ENCODE assay signal across 26 cellular contexts in genomic region chr13:48246097-48246496, GRCh38. TPM values are rescaled to one million over a fixed set of nuclear protein-coding genes. Genes with fewer than 3 reads are reported as not detected.
DNase-seq lines count a peak whose midpoint lies in the region; ATAC-seq and TF ChIP-seq lines count a peak whose summit lies in the region.
"Had no signal": no experiment of that assay in that cellular context is flagged by ENCODE, and none has a peak within 500 bp of the region (broad histone marks: within the 10 kb centered on the region; RNA-seq: fewer than 3 reads in every experiment).

No MANE protein-coding gene starts in this region.

- peak overlapping the region; percentile 70 for H3K27ac Mint-ChIP-seq in activated T-cell treated with anti-CD3 and anti-CD28 coated beads, Interleukin-2, amount 50 U/mL, for 24 hours
- H3K27ac Mint-ChIP-seq in CD8-positive, alpha-beta T cell = peak overlapping the region; percentile 72
- H3K27ac Mint-ChIP-seq in effector memory CD8-positive, alpha-beta T cell = peak overlapping the region; percentile 57 to 84
- peak overlapping the region in 5 of 9 donors; percentile 4 to 82 (median 62) for H3K27ac Mint-ChIP-seq in naive thymus-derived CD4-positive, alpha-beta T cell
- H3K27ac Mint-ChIP-seq in progenitor cell of endocrine pancreas = no peak overlapping the region
- H3K27ac Mint-ChIP-seq: GM23338, neural progenitor cell had no signal

- H3K4me1 ChIP-seq in CD8-positive, alpha-beta T cell (ENCODE audit: insufficient read depth, low read length) = peaks cover 69% of the 10 kb centered on the region
- peaks cover 12 to 31% of the 10 kb centered on the region in 2 donors for H3K4me1 ChIP-seq in naive thymus-derived CD4-positive, alpha-beta T cell (ENCODE audit: control insufficient read depth in 2 of 2, insufficient read depth in 2 of 2, low read length in 2 of 2)
- H3K4me1 ChIP-seq: neural progenitor cell, parathyroid adenoma had no signal

- no peak overlapping the region for H3K27ac ChIP-seq in CD8-positive, alpha-beta T cell (ENCODE audit: low read depth, low read length)
- H3K27ac ChIP-seq in naive thymus-derived CD4-positive, alpha-beta T cell (ENCODE audit: low read depth, low read length) = no peak overlapping the region
- H3K27ac ChIP-seq in brain microvascular endothelial cell = no peak overlapping the region
- H3K27ac ChIP-seq: neural progenitor cell, parathyroid adenoma, right atrium auricular region had no signal

- intact Hi-C loops in CD8-positive, alpha-beta T cell (cut with DNase I, micrococcal nuclease) = no loop called here
- intact Hi-C loops in naive thymus-derived CD4-positive, alpha-beta T cell (cut with micrococcal nuclease) = no loop called here

- CTCF ChIA-PET in CD8-positive, alpha-beta T cell (lab: Charles Lee) = no interaction called here
- CTCF ChIA-PET in naive thymus-derived CD4-positive, alpha-beta T cell (lab: Charles Lee) = interaction anchor here (1.0 kb wide), 1 partner anchor 17 kb away, joined by 4 read pairs; no protein-coding TSS in a partner anchor

- H3K27me3 Mint-ChIP-seq in activated T-cell treated with anti-CD3 and anti-CD28 coated beads, Interleukin-2, amount 50 U/mL, for 24 hours = no peaks in the 10 kb centered on the region
- no peaks in the 10 kb centered on the region for H3K27me3 Mint-ChIP-seq in CD8-positive, alpha-beta T cell (ENCODE audit: low read depth)
- no peaks in the 10 kb centered on the region for H3K27me3 Mint-ChIP-seq in effector memory CD8-positive, alpha-beta T cell
- no peaks in the 10 kb centered on the region for H3K27me3 Mint-ChIP-seq in naive thymus-derived CD4-positive, alpha-beta T cell
- peaks cover 13% of the 10 kb centered on the region for H3K27me3 Mint-ChIP-seq in progenitor cell of endocrine pancreas

- H3K4me1 Mint-ChIP-seq in activated T-cell treated with anti-CD3 and anti-CD28 coated beads, Interleukin-2, amount 50 U/mL, for 24 hours (ENCODE audit: low read depth) = peaks cover 70% of the 10 kb centered on the region
- H3K4me1 Mint-ChIP-seq in CD8-positive, alpha-beta T cell (ENCODE audit: low read depth) = peaks cover 80% of the 10 kb centered on the region
- peaks cover 39 to 63% of the 10 kb centered on the region in 2 donors for H3K4me1 Mint-ChIP-seq in effector memory CD8-positive, alpha-beta T cell (ENCODE audit: low read depth in 2 of 2)
- peaks cover 11 to 94% (median 72%) of the 10 kb centered on the region in 7 donors for H3K4me1 Mint-ChIP-seq in naive thymus-derived CD4-positive, alpha-beta T cell
- H3K4me1 Mint-ChIP-seq in progenitor cell of endocrine pancreas (ENCODE audit: low read depth) = peaks cover 8% of the 10 kb centered on the region
- H3K4me1 Mint-ChIP-seq: GM23338, neural progenitor cell had no signal

- no peaks in the 10 kb centered on the region for H3K36me3 ChIP-seq in CD8-positive, alpha-beta T cell (ENCODE audit: insufficient read depth, low read length)
- H3K36me3 ChIP-seq in naive thymus-derived CD4-positive, alpha-beta T cell (ENCODE audit: control insufficient read depth in 2 of 3, insufficient read depth in 3 of 3, low read length in 3 of 3) = peaks cover 0 to 4% (median 0%) of the 10 kb centered on the region in 3 experiments
- no peaks in the 10 kb centered on the region for H3K36me3 ChIP-seq in brain microvascular endothelial cell (replicated peaks)
- H3K36me3 ChIP-seq: neural progenitor cell, right atrium auricular region had no signal

- DNase-seq in activated T-cell treated with anti-CD3 and anti-CD28 coated beads, Interleukin-2, amount 50 U/mL, for 24 hours = no peak
- DNase-seq in activated T-cell treated with anti-CD3 and anti-CD28 coated beads, Interleukin-2, amount 50 U/mL, for 1 hour = no peak
- no peak for DNase-seq in CD8-positive, alpha-beta T cell
- no peak for DNase-seq in effector memory CD8-positive, alpha-beta T cell
- DNase-seq in naive thymus-derived CD4-positive, alpha-beta T cell = no peak
- DNase-seq in brain microvascular endothelial cell (no peak), progenitor cell of endocrine pancreas (ENCODE audit: low spot score, unreplicated experiment) (no peak)
- DNase-seq in stimulated activated naive CD4-positive, alpha-beta T cell (lab: John Stamatoyannopoulos, UW) = no peak
- DNase-seq: activated CD4-positive, alpha-beta T cell treated with anti-CD3 and anti-CD28 coated beads for 4 hours; cortex of kidney; DMS 273 treated with DMSO at 0.1 percent for 48 hours; heart left ventricle; Kasumi-1; NCI-H1417 treated with DMSO at 0.1 percent for 48 hours; NCI-H2081; NCI-H2227 treated with DMSO at 0.1 percent for 48 hours; NCI-H69; stimulated activated naive CD4-positive, alpha-beta T cell treated with Interleukin-2 at 50 U/mL for 16 hours had no signal

- no peaks in the 10 kb centered on the region for H3K9me3 Mint-ChIP-seq in activated T-cell treated with anti-CD3 and anti-CD28 coated beads, Interleukin-2, amount 50 U/mL, for 24 hours
- H3K9me3 Mint-ChIP-seq in CD8-positive, alpha-beta T cell = no peaks in the 10 kb centered on the region
- H3K9me3 Mint-ChIP-seq in effector memory CD8-positive, alpha-beta T cell = no peaks in the 10 kb centered on the region
- H3K9me3 Mint-ChIP-seq in naive thymus-derived CD4-positive, alpha-beta T cell = no peaks in the 10 kb centered on the region
- H3K9me3 Mint-ChIP-seq in progenitor cell of endocrine pancreas (ENCODE audit: low read depth) = no peaks in the 10 kb centered on the region
- H3K9me3 Mint-ChIP-seq: activated naive CD4-positive, alpha-beta T cell treated with anti-CD3 and anti-CD28 coated beads, Interleukin-2, amount 50 U/mL, for 72 hours; GM23338; neural progenitor cell had no signal

- no peak overlapping the region for H3K4me3 Mint-ChIP-seq in activated T-cell treated with anti-CD3 and anti-CD28 coated beads, Interleukin-2, amount 50 U/mL, for 24 hours
- no peak overlapping the region for H3K4me3 Mint-ChIP-seq in CD8-positive, alpha-beta T cell
- peak overlapping the region; percentile 47 to 53 for H3K4me3 Mint-ChIP-seq in effector memory CD8-positive, alpha-beta T cell
- peak overlapping the region in 6 of 10 donors; percentile 23 to 45 (median 32) for H3K4me3 Mint-ChIP-seq in naive thymus-derived CD4-positive, alpha-beta T cell
- H3K4me3 Mint-ChIP-seq in progenitor cell of endocrine pancreas (ENCODE audit: low read depth) = no peak overlapping the region
- H3K4me3 Mint-ChIP-seq: GM23338, neural progenitor cell had no signal

- H3K9me3 ChIP-seq in CD8-positive, alpha-beta T cell (ENCODE audit: low read length) = no peaks in the 10 kb centered on the region
- H3K9me3 ChIP-seq in naive thymus-derived CD4-positive, alpha-beta T cell (ENCODE audit: control insufficient read depth in 2 of 3, low read length in 3 of 3) = no peaks in the 10 kb centered on the region
- H3K9me3 ChIP-seq: heart left ventricle, right atrium auricular region had no signal

- no peaks in the 10 kb centered on the region for H3K27me3 ChIP-seq in CD8-positive, alpha-beta T cell (ENCODE audit: insufficient read depth, low read length)
- no peaks in the 10 kb centered on the region for H3K27me3 ChIP-seq in naive thymus-derived CD4-positive, alpha-beta T cell (ENCODE audit: control insufficient read depth in 2 of 2, insufficient read depth in 2 of 2, low read length in 2 of 2)
- no peaks in the 10 kb centered on the region for H3K27me3 ChIP-seq in brain microvascular endothelial cell (replicated peaks)
- H3K27me3 ChIP-seq: heart left ventricle, neural progenitor cell, right atrium auricular region had no signal

- peaks cover 26% of the 10 kb centered on the region for H3K36me3 Mint-ChIP-seq in activated T-cell treated with anti-CD3 and anti-CD28 coated beads, Interleukin-2, amount 50 U/mL, for 24 hours (ENCODE audit: low read depth)
- peaks cover 52% of the 10 kb centered on the region for H3K36me3 Mint-ChIP-seq in CD8-positive, alpha-beta T cell
- peaks cover 55% of the 10 kb centered on the region for H3K36me3 Mint-ChIP-seq in effector memory CD8-positive, alpha-beta T cell (ENCODE audit: insufficient read depth)
- peaks cover 0 to 24% (median 9%) of the 10 kb centered on the region in 5 donors for H3K36me3 Mint-ChIP-seq in naive thymus-derived CD4-positive, alpha-beta T cell
- H3K36me3 Mint-ChIP-seq in progenitor cell of endocrine pancreas (ENCODE audit: insufficient read depth) = peaks cover 5% of the 10 kb centered on the region
- H3K36me3 Mint-ChIP-seq: activated naive CD4-positive, alpha-beta T cell treated with anti-CD3 and anti-CD28 coated beads, Interleukin-2, amount 50 U/mL, for 72 hours; neural progenitor cell had no signal

- H3K4me3 ChIP-seq in CD8-positive, alpha-beta T cell (ENCODE audit: low read depth, low read length) = no peak overlapping the region
- H3K4me3 ChIP-seq in naive thymus-derived CD4-positive, alpha-beta T cell (ENCODE audit: low read length) = no peak overlapping the region
- H3K4me3 ChIP-seq in brain microvascular endothelial cell (ENCODE audit: low read depth, low read length) = no peak overlapping the region
- H3K4me3 ChIP-seq: GM23338, heart left ventricle, lung, neural progenitor cell, right atrium auricular region, smooth muscle cell had no signal

- TF ChIP-seq CTCF in CD8-positive, alpha-beta T cell (IDR thresholded peaks at IDR 0.05) = no peak
- no peak for TF ChIP-seq CTCF in brain microvascular endothelial cell (IDR thresholded peaks at IDR 0.05; ENCODE audit: low read depth, low read length, missing control alignments)
- no peak for TF ChIP-seq CTCF in progenitor cell of endocrine pancreas (IDR thresholded peaks at IDR 0.05; ENCODE audit: unreplicated experiment)

- POLR2A ChIA-PET in CD8-positive, alpha-beta T cell (lab: Charles Lee) = interaction anchor here (0.6 to 2.9 kb wide), 3 partner anchors 10 to 22 kb away, joined by 3 to 8 read pairs (median 4); no protein-coding TSS in a partner anchor
- POLR2A ChIA-PET in naive thymus-derived CD4-positive, alpha-beta T cell (lab: Charles Lee) = interaction anchor here (0.8 to 1.3 kb wide), 4 partner anchors 9 to 119 kb away, joined by 3 read pairs; no protein-coding TSS in a partner anchor

- in situ Hi-C loops in brain microvascular endothelial cell (cut with HindIII; ENCODE audit: low pct_ligation_motif_present, low sequenced_read_pairs) = no loop called here

- ATAC-seq in CD8-positive, alpha-beta T cell = no peak
- ATAC-seq in effector memory CD8-positive, alpha-beta T cell (replicated peaks) = no peak
- ATAC-seq in naive thymus-derived CD4-positive, alpha-beta T cell = no peak
- ATAC-seq: activated naive CD4-positive, alpha-beta T cell treated with anti-CD3 and anti-CD28 coated beads, Interleukin-2, amount 50 U/mL, for 72 hours; GM23338; heart left ventricle; Right ventricle myocardium inferior had no signal

RNA-seq across cellular contexts. Expression of gene ITM2B, which starts 13.1 kb away (rescaled TPM):
- 100 to 1,000 TPM; 280 to 308 TPM for total RNA-seq in CD8-positive, alpha-beta T cell
- 100 to 1,000 TPM; 190 to 733 (median 412) TPM for total RNA-seq in naive thymus-derived CD4-positive, alpha-beta T cell
- 1,000 to 10,000 TPM; 1,112 to 1,479 TPM for polyA plus RNA-seq in naive thymus-derived CD4-positive, alpha-beta T cell
- total RNA-seq in progenitor cell of endocrine pancreas = 196 and 207 TPM in 2 replicates

RNA-seq across cellular contexts. Expression of gene RB1, which starts 57.5 kb away (rescaled TPM):
- 10 to 100 TPM; 11.5 to 12.5 TPM for total RNA-seq in CD8-positive, alpha-beta T cell
- 10 to 100 TPM; 18.0 to 37.1 (median 23.6) TPM for total RNA-seq in naive thymus-derived CD4-positive, alpha-beta T cell
- 10 to 100 TPM; 12.1 to 13.5 TPM for polyA plus RNA-seq in naive thymus-derived CD4-positive, alpha-beta T cell
- 34.0 and 34.6 TPM in 2 replicates for total RNA-seq in progenitor cell of endocrine pancreas

Comparison
In these comparisons a context has a peak if more than half of its experiments do, and no peak if none do; other contexts are left out.
1. H3K4me3 Mint-ChIP-seq: peak in effector memory CD8-positive, alpha-beta T cell (2 of 2) and naive thymus-derived CD4-positive, alpha-beta T cell (6 of 10); none in activated T-cell treated with anti-CD3 and anti-CD28 coated beads, Interleukin-2, amount 50 U/mL, for 24 hours (single experiment), CD8-positive, alpha-beta T cell (single experiment) and progenitor cell of endocrine pancreas (single experiment).